8 cellular contexts compared by ENCODE assay signal in the genomic region with DNA sequence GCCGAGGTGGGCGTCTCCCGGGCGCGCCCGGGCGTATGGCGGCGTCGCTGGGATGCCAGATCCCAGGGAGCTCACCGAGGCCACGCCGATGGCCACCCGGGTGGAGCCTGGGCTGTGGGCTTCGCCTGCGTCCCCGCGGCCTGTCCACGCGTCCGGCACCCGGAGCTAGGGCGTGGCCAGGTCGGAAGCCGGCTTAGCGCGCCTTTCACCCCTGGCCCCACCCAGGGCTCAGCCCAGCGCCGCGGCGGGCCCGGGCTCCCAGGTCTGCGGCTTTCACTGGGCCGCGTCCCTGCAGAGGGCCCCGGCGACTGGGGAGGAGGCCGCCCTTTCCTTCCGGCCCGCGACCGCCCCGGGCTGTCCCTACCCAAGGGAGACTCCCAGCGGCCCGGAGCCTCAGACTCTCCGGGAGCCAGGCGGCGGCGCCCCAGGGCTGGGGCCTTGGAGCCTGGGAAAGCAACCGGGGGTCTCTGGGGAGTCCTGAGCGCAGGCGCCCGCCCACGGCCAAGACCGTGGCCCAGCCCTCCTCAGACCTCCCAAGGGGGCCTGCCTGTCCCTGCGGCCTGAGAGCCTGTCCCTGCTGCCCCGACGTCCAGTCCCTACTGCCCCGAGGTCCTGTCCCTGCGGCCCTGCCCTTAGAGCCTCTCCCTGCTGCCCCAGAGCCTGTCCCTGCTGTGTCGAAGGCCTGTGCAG. TPM values are rescaled to one million over a fixed set of nuclear protein-coding genes. Genes with fewer than 3 reads are reported as not detected.
DNase-seq lines count a peak whose midpoint lies in the region; ATAC-seq and TF ChIP-seq lines count a peak whose summit lies in the region.

No MANE protein-coding gene starts in this region.

- H3K4me1 Mint-ChIP-seq in WTC11, result 0 out of 2 replicates have a peak, but pooled peaks cover 3% of the 10 kb centered on the region

- peak overlapping the region; percentile 27; the same call in 1 of the 2 replicates for H3K4me3 Mint-ChIP-seq in WTC11

- CTCF ChIA-PET in WTC11 (lab: Charles Lee), result interaction anchor here (0.6 to 1.9 kb wide), 3 partner anchors 20 to 228 kb away, joined by 3 to 10 read pairs (median 3); a partner anchor contains a TSS

- peaks cover 4% of the 10 kb centered on the region; the same call in 1 of the 2 replicates for H3K9me3 Mint-ChIP-seq in WTC11

- TF ChIP-seq POLR2A in upper lobe of left lung (IDR thresholded peaks at IDR 0.05), result no peak

- POLR2A ChIA-PET in WTC11 (lab: Charles Lee), result no interaction called here

- TF ChIP-seq CTCF in WTC11 (IDR thresholded peaks at IDR 0.05) (no peak), right atrium auricular region (IDR thresholded peaks at IDR 0.05) (no peak), upper lobe of left lung (IDR thresholded peaks at IDR 0.05) (no peak)

- H3K36me3 ChIP-seq in right atrium auricular region, result no peaks in the 10 kb centered on the region
- no peaks in the 10 kb centered on the region for H3K36me3 ChIP-seq in upper lobe of left lung

- H3K27me3 Mint-ChIP-seq in WTC11 (ENCODE audit: low read depth), result peaks cover 5% of the 10 kb centered on the region; the same call in 1 of the 2 replicates

- H3K4me3 ChIP-seq in right atrium auricular region (peak overlapping the region; percentile 26 to 46), upper lobe of left lung (peak overlapping the region in 3 of 4 donors; percentile 13 to 41 (median 41))

- no peak for TF ChIP-seq EP300 in upper lobe of left lung (IDR thresholded peaks at IDR 0.05)

- DNase-seq in activated T-cell treated with anti-CD3 and anti-CD28 coated beads for 48 hours (ENCODE audit: low read depth) (peak; percentile 25), WTC11 (ENCODE audit: low spot score) (peak; percentile 23), right atrium auricular region (ENCODE audit: low spot score) (no peak), upper lobe of left lung (peak in 1 of 2 donors; percentile 86), GOT3 (lab: John Stamatoyannopoulos, UW) (no peak), AML-193 (lab: John Stamatoyannopoulos, UW) (no peak)
- DNase-seq in activated T-cell treated with anti-CD3 and anti-CD28 coated beads, Interleukin-2, amount 50 U/mL, for 1 hour, result no peak

- peak; percentile 26 for ATAC-seq in WTC11
- ATAC-seq in upper lobe of left lung (ENCODE audit: low FRiP score in 2 of 2), result peak; percentile 12 to 18
- ATAC-seq in GM19324 (IDR thresholded peaks at IDR 0.05; ENCODE audit: low FRiP score, unreplicated experiment), result no peak

- H3K27me3 ChIP-seq in right atrium auricular region (peaks cover 4 to 9% of the 10 kb centered on the region in 2 donors), upper lobe of left lung (peaks cover 0 to 13% (median 11%) of the 10 kb centered on the region in 4 donors)

- H3K4me1 ChIP-seq in right atrium auricular region, result peaks cover 0 to 15% of the 10 kb centered on the region in 2 donors
- peaks cover 12 to 20% (median 13%) of the 10 kb centered on the region in 4 donors for H3K4me1 ChIP-seq in upper lobe of left lung

- no peak overlapping the region for H3K27ac ChIP-seq in right atrium auricular region
- no peak overlapping the region for H3K27ac ChIP-seq in upper lobe of left lung

- H3K27ac Mint-ChIP-seq in WTC11, result no peak overlapping the region

- 79 to 81% methylated on average over 3 to 6 of the region's 61 CpGs for WGBS in upper lobe of left lung, 2 donors

- H3K9me3 ChIP-seq in right atrium auricular region (no peaks in the 10 kb centered on the region), upper lobe of left lung (no peaks in the 10 kb centered on the region)

- no peaks in the 10 kb centered on the region for H3K36me3 Mint-ChIP-seq in WTC11

TF ChIP-seq in WTC11, 78 proteins besides CTCF, POLR2A, EP300 and RAD21:
- TF ChIP-seq TEAD1 (CRISPR knock-in tag; IDR thresholded peaks at IDR 0.05) (no peak), CREM (CRISPR knock-in tag; IDR thresholded peaks at IDR 0.05) (no peak), NR3C1 (CRISPR knock-in tag; conservative IDR thresholded peaks at IDR 0.05; ENCODE audit: low read depth) (no peak)
- TF ChIP-seq, protein P1, sequence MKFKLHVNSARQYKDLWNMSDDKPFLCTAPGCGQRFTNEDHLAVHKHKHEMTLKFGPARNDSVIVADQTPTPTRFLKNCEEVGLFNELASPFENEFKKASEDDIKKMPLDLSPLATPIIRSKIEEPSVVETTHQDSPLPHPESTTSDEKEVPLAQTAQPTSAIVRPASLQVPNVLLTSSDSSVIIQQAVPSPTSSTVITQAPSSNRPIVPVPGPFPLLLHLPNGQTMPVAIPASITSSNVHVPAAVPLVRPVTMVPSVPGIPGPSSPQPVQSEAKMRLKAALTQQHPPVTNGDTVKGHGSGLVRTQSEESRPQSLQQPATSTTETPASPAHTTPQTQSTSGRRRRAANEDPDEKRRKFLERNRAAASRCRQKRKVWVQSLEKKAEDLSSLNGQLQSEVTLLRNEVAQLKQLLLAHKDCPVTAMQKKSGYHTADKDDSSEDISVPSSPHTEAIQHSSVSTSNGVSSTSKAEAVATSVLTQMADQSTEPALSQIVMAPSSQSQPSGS (CRISPR knock-in tag; IDR thresholded peaks at IDR 0.05; ENCODE audit: borderline replicate concordance, low read depth), result no peak

RNA-seq across cellular contexts. Expression of a gene that starts 36.3 kb away (rescaled TPM):
- 316 to 347 TPM (median 338 TPM) in 3 replicates for total RNA-seq in WTC11 (2021)
- total RNA-seq in right atrium auricular region, result 10 to 100 TPM; 35.8 to 38.3 TPM
- 10 to 100 TPM; 19.9 to 40.4 (median 25.6) TPM for total RNA-seq in upper lobe of left lung

Comparison
In these comparisons a context has a peak if more than half of its experiments do, and no peak if none do; other contexts are left out.
1. DNase-seq: peak in activated T-cell treated with anti-CD3 and anti-CD28 coated beads for 48 hours (single experiment) and WTC11 (single experiment); none in activated T-cell treated with anti-CD3 and anti-CD28 coated beads, Interleukin-2, amount 50 U/mL, for 1 hour (single experiment), right atrium auricular region (single experiment), GOT3 (single experiment) and AML-193 (0 of 2).